8 cellular contexts compared by ENCODE assay signal in the genomic region with DNA sequence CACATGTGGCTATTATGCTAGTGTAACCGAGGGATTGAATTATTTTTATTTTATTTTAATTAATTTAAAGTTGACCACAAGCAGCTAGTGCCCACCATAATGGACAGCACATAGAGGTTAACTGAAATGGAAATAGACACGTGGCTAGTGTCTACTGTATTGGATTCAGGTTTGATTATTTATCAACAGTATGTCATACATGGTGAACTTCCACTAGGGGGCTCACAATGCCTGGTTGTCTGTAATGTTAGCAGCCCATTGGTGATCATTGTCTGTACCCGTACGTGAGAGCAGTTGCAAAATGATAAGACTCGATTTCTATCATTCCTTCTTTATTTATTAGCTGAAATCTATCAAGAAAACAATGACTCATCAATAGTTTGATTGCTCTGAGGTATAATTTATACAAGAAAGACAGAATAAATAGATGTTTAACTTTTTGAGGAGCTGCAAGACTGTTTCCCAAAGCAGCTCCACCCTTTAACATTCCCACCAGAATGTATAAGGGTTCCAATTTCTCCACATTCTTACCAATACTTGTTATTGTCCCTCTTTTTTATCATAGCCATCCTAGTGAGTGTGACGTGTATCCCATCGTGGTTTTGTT.
A peak's percentile ranks its signal among the peaks of the same experiment; 100 is the strongest.
DNase-seq lines count a peak whose midpoint lies in the region; ATAC-seq lines count a peak whose summit lies in the region.

No MANE protein-coding gene starts in this region.

- peaks cover 17% of the 10 kb centered on the region for H3K27me3 Mint-ChIP-seq in T-helper 17 cell
- peaks cover 29% of the 10 kb centered on the region for H3K27me3 Mint-ChIP-seq in central memory CD8-positive, alpha-beta T cell

- H3K4me3 Mint-ChIP-seq in T-helper 17 cell = peak overlapping the region; percentile 15
- H3K4me3 Mint-ChIP-seq in central memory CD8-positive, alpha-beta T cell = no peak overlapping the region

- H3K4me1 Mint-ChIP-seq in T-helper 17 cell = peaks cover 2% of the 10 kb centered on the region
- no peaks in the 10 kb centered on the region for H3K4me1 Mint-ChIP-seq in central memory CD8-positive, alpha-beta T cell

- no peaks in the 10 kb centered on the region for H3K36me3 Mint-ChIP-seq in T-helper 17 cell (ENCODE audit: low read depth)
- H3K36me3 Mint-ChIP-seq in central memory CD8-positive, alpha-beta T cell (ENCODE audit: insufficient read depth) = no peaks in the 10 kb centered on the region

- H3K9me3 ChIP-seq in T-helper 17 cell (ENCODE audit: control insufficient read depth, low read length, poor library complexity, severe bottlenecking) = no peaks in the 10 kb centered on the region

- no peak overlapping the region for H3K27ac Mint-ChIP-seq in T-helper 17 cell
- no peak overlapping the region for H3K27ac Mint-ChIP-seq in central memory CD8-positive, alpha-beta T cell (ENCODE audit: low read depth)

- H3K9me3 Mint-ChIP-seq in central memory CD8-positive, alpha-beta T cell = no peaks in the 10 kb centered on the region

- DNase-seq in AG08395 (ENCODE audit: low spot score) (peak; percentile 83), NCI-H146 treated with DMSO at 0.1 percent for 48 hours (lab: John Stamatoyannopoulos, UW; ENCODE audit: unreplicated experiment) (peak; percentile 54), T-helper 17 cell (peak in 1 of 3 donors; percentile 32), kidney tubule cell (ENCODE audit: low spot score) (peak; percentile 56)
- peak in 1 of 2 donors; percentile 21 for DNase-seq in central memory CD8-positive, alpha-beta T cell (ENCODE audit: low spot score in 2 of 2)
- DNase-seq in stimulated activated CD4-positive, alpha-beta T cell treated with anti-CD3 and anti-CD28 coated beads, TNF-alpha, amount 100 ng/mL, for 48 hours (ENCODE audit: low read depth in 3 of 3) = peak; percentile 15 to 38 (median 17)

- peak; percentile 92 for ATAC-seq in GM18498 (IDR thresholded peaks at IDR 0.05; ENCODE audit: unreplicated experiment)
- peak; percentile 93 for ATAC-seq in HG02798 (IDR thresholded peaks at IDR 0.05; ENCODE audit: poor library complexity, unreplicated experiment)
- ATAC-seq in T-helper 17 cell = peak; percentile 97
- ATAC-seq in central memory CD8-positive, alpha-beta T cell (replicated peaks; ENCODE audit: extremely low read depth, poor library complexity, severe bottlenecking) = peak; percentile 93
